In the genomic region with DNA sequence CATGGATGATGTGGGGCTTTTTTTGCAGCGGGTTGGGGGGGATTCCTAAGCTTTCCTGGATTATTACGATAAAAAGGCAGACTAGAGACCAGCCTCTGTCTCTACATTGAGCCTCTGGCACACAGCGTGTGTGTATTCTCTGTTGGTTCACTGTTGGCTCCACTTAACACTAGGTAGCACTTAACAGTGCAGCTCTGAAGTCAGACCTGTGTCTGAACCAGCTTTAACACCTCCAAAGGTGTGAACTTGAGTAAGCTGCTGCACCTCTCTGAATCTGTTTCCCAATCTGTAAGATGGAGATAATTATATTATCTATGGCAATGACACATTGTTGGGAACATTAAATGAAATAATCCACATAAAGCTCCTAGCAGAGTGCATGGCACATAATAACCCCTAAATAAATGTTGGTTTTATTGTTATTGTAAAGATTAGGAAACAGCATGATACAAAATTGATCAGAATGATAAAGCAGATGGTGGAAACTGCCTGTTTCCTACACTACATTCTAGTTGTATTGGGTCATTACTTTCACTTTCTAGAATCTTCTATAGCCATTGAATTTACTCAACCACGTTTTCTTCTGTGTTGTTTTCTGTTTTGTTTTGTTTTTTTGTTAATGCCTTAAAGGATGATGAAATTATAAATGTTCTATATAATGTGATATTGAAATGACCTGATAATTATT, we compare ENCODE assay signal across 17 cellular contexts.
"Had no signal": no experiment of that assay in that cellular context is flagged by ENCODE, and none has a peak within 500 bp of the region (broad histone marks: within the 10 kb centered on the region; RNA-seq: fewer than 3 reads in every experiment).

No MANE protein-coding gene starts in this region.

- H3K4me3 Mint-ChIP-seq: activated CD4-positive, alpha-beta memory T cell treated with anti-CD3 and anti-CD28 coated beads for 36 hours; activated CD4-positive, alpha-beta T cell treated with anti-CD3 and anti-CD28 coated beads for 36 hours; activated naive CD4-positive, alpha-beta T cell treated with anti-CD3 and anti-CD28 coated beads, Interleukin-2, amount 50 U/mL, for 24 hours; activated T-cell treated with anti-CD3 and anti-CD28 coated beads, Interleukin-2, amount 50 U/mL, for 24 hours; T-helper 1 cell treated with Interleukin-12 subunit alpha and Interleukin-12 subunit beta and Interleukin-4 antibody, amounts not matched to agents 30 μg/mL and 1 μg/mL, for 36 hours had no signal

- H3K27ac Mint-ChIP-seq: activated CD4-positive, alpha-beta memory T cell treated with anti-CD3 and anti-CD28 coated beads for 36 hours; activated CD4-positive, alpha-beta T cell treated with anti-CD3 and anti-CD28 coated beads for 36 hours; activated naive CD4-positive, alpha-beta T cell treated with anti-CD3 and anti-CD28 coated beads, Interleukin-2, amount 50 U/mL, for 24 hours; activated T-cell treated with anti-CD3 and anti-CD28 coated beads, Interleukin-2, amount 50 U/mL, for 24 hours; T-helper 1 cell treated with Interleukin-12 subunit alpha and Interleukin-12 subunit beta and Interleukin-4 antibody, amounts not matched to agents 30 μg/mL and 1 μg/mL, for 36 hours had no signal

- H3K36me3 Mint-ChIP-seq: activated CD4-positive, alpha-beta memory T cell treated with anti-CD3 and anti-CD28 coated beads for 36 hours; activated naive CD4-positive, alpha-beta T cell treated with anti-CD3 and anti-CD28 coated beads, Interleukin-2, amount 50 U/mL, for 24 hours had no signal

- H3K4me1 ChIP-seq: adrenal gland, body of pancreas, colonic mucosa, spleen had no signal

- H3K27me3 ChIP-seq: adrenal gland, body of pancreas, colonic mucosa, esophagus muscularis mucosa, ovary, sigmoid colon, spleen had no signal

- H3K9me3 Mint-ChIP-seq: activated CD4-positive, alpha-beta memory T cell treated with anti-CD3 and anti-CD28 coated beads for 36 hours; activated naive CD4-positive, alpha-beta T cell treated with anti-CD3 and anti-CD28 coated beads, Interleukin-2, amount 50 U/mL, for 24 hours; activated T-cell treated with anti-CD3 and anti-CD28 coated beads, Interleukin-2, amount 50 U/mL, for 24 hours; T-helper 1 cell treated with Interleukin-12 subunit alpha and Interleukin-12 subunit beta and Interleukin-4 antibody, amounts not matched to agents 30 μg/mL and 1 μg/mL, for 36 hours had no signal

- ATAC-seq: activated CD4-positive, alpha-beta T cell treated with anti-CD3 and anti-CD28 coated beads for 36 hours; body of pancreas had no signal

- H3K4me3 ChIP-seq: adrenal gland, body of pancreas, colonic mucosa, esophagus muscularis mucosa, ovary, sigmoid colon, spleen had no signal

- DNase-seq: activated CD4-positive, alpha-beta memory T cell treated with anti-CD3 and anti-CD28 coated beads for 36 hours; activated CD4-positive, alpha-beta T cell treated with anti-CD3 and anti-CD28 coated beads for 36 hours; activated effector memory CD4-positive, alpha-beta T cell treated with anti-CD3 and anti-CD28 coated beads, Interleukin-2, amount 50 U/mL, for 16 hours; activated T-cell treated with anti-CD3 and anti-CD28 coated beads, Interleukin-2, amount 50 U/mL, for 24 hours; adrenal gland; body of pancreas; central memory CD4-positive, alpha-beta T cell; colonic mucosa; hippocampal formation; kidney; ovary; sigmoid colon; spleen; WERI-Rb-1 had no signal

- H3K27ac ChIP-seq: adrenal gland, colonic mucosa, ovary, spleen, WERI-Rb-1 had no signal

- FAIRE-seq: kidney had no signal

- H3K36me3 ChIP-seq: adrenal gland, colonic mucosa, esophagus muscularis mucosa, ovary, sigmoid colon, spleen had no signal

- H3K9me3 ChIP-seq: adrenal gland, body of pancreas, colonic mucosa, esophagus muscularis mucosa, ovary, sigmoid colon, spleen had no signal

- H3K4me1 Mint-ChIP-seq: activated CD4-positive, alpha-beta T cell treated with anti-CD3 and anti-CD28 coated beads for 36 hours; activated naive CD4-positive, alpha-beta T cell treated with anti-CD3 and anti-CD28 coated beads, Interleukin-2, amount 50 U/mL, for 24 hours had no signal
